In genomic region chr2:168224346-168224745, GRCh38 we compare ENCODE assay signal across 21 cellular contexts.
"Had no signal": no experiment of that assay in that cellular context is flagged by ENCODE, and none has a peak within 500 bp of the region (broad histone marks: within the 10 kb centered on the region; RNA-seq: fewer than 3 reads in every experiment).

No MANE protein-coding gene starts in this region.

- FAIRE-seq: frontal cortex had no signal

- H3K4me3 ChIP-seq: breast epithelium, coronary artery, esophagus muscularis mucosa, hepatocyte, left lung, ovary, transverse colon, vagina had no signal

- H3K36me3 ChIP-seq: breast epithelium, esophagus muscularis mucosa, left lung, neutrophil, ovary, transverse colon, vagina had no signal

- DNase-seq: activated B cell treated with CpG ODN at 0.5 μM for 24 hours; activated CD4-positive, alpha-beta T cell treated with anti-CD3 and anti-CD28 coated beads, Interleukin-2, amount 10 ng/mL, durations not matched to agents 7 days and 5 days; activated naive CD8-positive, alpha-beta T cell treated with anti-CD3 and anti-CD28 coated beads for 36 hours; cerebellar nuclear complex; glutamatergic neuron; immature natural killer cell; kidney glomerular epithelial cell; left lung; naive thymus-derived CD8-positive, alpha-beta T cell; ovary; right cardiac atrium; stimulated activated CD4-positive, alpha-beta T cell treated with anti-CD3 and anti-CD28 coated beads, Interleukin-4, amount 100 ng/mL, for 4 hours; T-helper 9 cell; transverse colon had no signal

- H3K27me3 ChIP-seq: breast epithelium, esophagus muscularis mucosa, hepatocyte, left lung, neutrophil, ovary, transverse colon, vagina had no signal

- H3K4me3 Mint-ChIP-seq: activated B cell treated with CpG ODN at 0.5 μM for 24 hours; activated CD4-positive, alpha-beta T cell treated with anti-CD3 and anti-CD28 coated beads, Interleukin-2, amount 10 ng/mL, durations not matched to agents 7 days and 5 days; activated naive CD8-positive, alpha-beta T cell treated with anti-CD3 and anti-CD28 coated beads for 36 hours; immature natural killer cell; naive thymus-derived CD8-positive, alpha-beta T cell had no signal

- H3K36me3 Mint-ChIP-seq: immature natural killer cell had no signal

- H3K27ac ChIP-seq: breast epithelium, coronary artery, hepatocyte, left lung, neutrophil, ovary, vagina had no signal

- H3K9me3 Mint-ChIP-seq: activated B cell treated with CpG ODN at 0.5 μM for 24 hours; activated CD4-positive, alpha-beta T cell treated with anti-CD3 and anti-CD28 coated beads, Interleukin-2, amount 10 ng/mL, durations not matched to agents 7 days and 5 days; activated naive CD8-positive, alpha-beta T cell treated with anti-CD3 and anti-CD28 coated beads for 36 hours; immature natural killer cell; naive thymus-derived CD8-positive, alpha-beta T cell had no signal

- H3K27ac Mint-ChIP-seq: activated B cell treated with CpG ODN at 0.5 μM for 24 hours; activated CD4-positive, alpha-beta T cell treated with anti-CD3 and anti-CD28 coated beads, Interleukin-2, amount 10 ng/mL, durations not matched to agents 7 days and 5 days; activated naive CD8-positive, alpha-beta T cell treated with anti-CD3 and anti-CD28 coated beads for 36 hours had no signal

- H3K27me3 Mint-ChIP-seq: activated B cell treated with CpG ODN at 0.5 μM for 24 hours; activated CD4-positive, alpha-beta T cell treated with anti-CD3 and anti-CD28 coated beads, Interleukin-2, amount 10 ng/mL, durations not matched to agents 7 days and 5 days; activated naive CD8-positive, alpha-beta T cell treated with anti-CD3 and anti-CD28 coated beads for 36 hours; naive thymus-derived CD8-positive, alpha-beta T cell had no signal

- ATAC-seq: left lung; naive thymus-derived CD8-positive, alpha-beta T cell had no signal

- H3K9me3 ChIP-seq: breast epithelium, esophagus muscularis mucosa, left lung, neutrophil, ovary, transverse colon, vagina had no signal
